ENCODE assay signal across 1 cellular context in genomic region chr1:27427329-27427728, GRCh38.
A peak's percentile ranks its signal among the peaks of the same experiment; 100 is the strongest.
TF ChIP-seq lines count a peak whose summit lies in the region.

No MANE protein-coding gene starts in this region.

TF ChIP-seq in GM12878, 131 proteins besides CTCF, POLR2A, EP300 and RAD21:
- TF ChIP-seq ELK1 (IDR thresholded peaks at IDR 0.05; ENCODE audit: low read depth, low read length) (no peak), SPI1 (IDR thresholded peaks at IDR 0.05; ENCODE audit: borderline replicate concordance, insufficient read depth, low read depth, low read length) (peak; percentile 44; the same call in 1 of the 2 replicates), TCF12 (IDR thresholded peaks at IDR 0.05; ENCODE audit: low read depth, low read length) (no peak)
